ENCODE assay signal across 19 cellular contexts in the genomic region with DNA sequence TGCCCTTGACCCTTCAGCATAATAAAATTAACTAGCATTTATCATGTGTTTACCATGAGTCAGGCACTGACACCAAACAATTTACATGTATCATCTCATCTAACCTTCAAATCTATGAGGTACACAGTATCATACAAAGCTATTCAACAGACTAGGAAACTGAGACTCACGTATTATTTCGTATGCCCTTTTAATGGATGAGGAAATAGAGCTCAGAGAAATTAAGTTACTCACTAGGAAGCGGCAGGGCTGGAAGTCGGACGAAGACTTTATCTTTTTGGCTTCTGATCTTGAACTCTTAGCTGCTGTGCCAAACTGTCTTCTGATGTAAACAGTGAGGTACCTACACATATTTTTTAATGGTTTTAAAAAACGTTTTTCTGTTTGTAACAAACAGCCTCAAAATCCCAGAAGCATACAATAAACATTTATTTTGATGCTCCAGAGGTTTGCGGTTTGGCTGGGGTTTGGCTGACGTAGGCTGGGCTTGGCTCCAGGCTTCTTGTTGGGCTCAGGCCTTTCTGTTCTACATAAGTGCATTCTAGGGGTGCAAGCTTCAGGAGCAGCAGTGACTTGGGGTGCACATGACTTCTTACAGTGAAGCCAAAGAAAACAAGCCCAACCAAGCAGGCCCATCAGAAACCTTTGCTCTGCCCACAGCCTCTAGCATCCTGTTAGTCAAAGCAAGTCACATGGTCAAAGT.
A peak's percentile ranks its signal among the peaks of the same experiment; 100 is the strongest.
DNase-seq lines count a peak whose midpoint lies in the region; ATAC-seq and TF ChIP-seq lines count a peak whose summit lies in the region.
"Had no signal": no experiment of that assay in that cellular context is flagged by ENCODE, and none has a peak within 500 bp of the region (broad histone marks: within the 10 kb centered on the region; RNA-seq: fewer than 3 reads in every experiment).

No MANE protein-coding gene starts in this region.

- H2BK120ac ChIP-seq in mesenchymal stem cell (ENCODE audit: low read depth, low read length): no peak overlapping the region

- peak; percentile 40 for DNase-seq in Daoy (ENCODE audit: low read depth)
- peak; percentile 24 for DNase-seq in endodermal cell
- DNase-seq in left cardiac atrium: peak; percentile 36
- no peak for DNase-seq in mesenchymal stem cell
- DNase-seq in dorsolateral prefrontal cortex: no peak
- DNase-seq in tibial nerve (ENCODE audit: low spot score in 2 of 2): no peak
- no peak for DNase-seq in HuH-7 (ENCODE audit: low spot score)
- DNase-seq: Calu3; CD8-positive, alpha-beta memory T cell; DMS153; Karpas-422; NCI-H1694; NCI-H2081; NCI-H2171; NCI-H345; NCI-H524; Peyer's patch had no signal

- H2AK5ac ChIP-seq in mesenchymal stem cell (ENCODE audit: low read length, severe bottlenecking): no peak overlapping the region

- no peak overlapping the region for H3K4me3 Mint-ChIP-seq in endodermal cell
- H3K4me3 Mint-ChIP-seq: CD8-positive, alpha-beta memory T cell had no signal

- H3K27ac ChIP-seq in endodermal cell (ENCODE audit: low read depth, low read length) (no peak overlapping the region), mesenchymal stem cell (ENCODE audit: low read length, poor library complexity, severe bottlenecking) (no peak overlapping the region), dorsolateral prefrontal cortex (no peak overlapping the region), tibial nerve (no peak overlapping the region)
- H3K27ac ChIP-seq: C4-2B, Peyer's patch had no signal

- H3K9me3 Mint-ChIP-seq in endodermal cell: no peaks in the 10 kb centered on the region

- H3K4me1 Mint-ChIP-seq in endodermal cell: peaks cover 6% of the 10 kb centered on the region
- H3K4me1 Mint-ChIP-seq: CD8-positive, alpha-beta memory T cell had no signal

- H3K27me3 ChIP-seq in endodermal cell (ENCODE audit: control insufficient read depth, insufficient read depth, low read length, poor library complexity, severe bottlenecking) (peaks cover 10% of the 10 kb centered on the region), mesenchymal stem cell (ENCODE audit: control insufficient read depth in 1 of 2, insufficient read depth in 1 of 2, low read length in 2 of 2) (peaks cover 0 to 56% of the 10 kb centered on the region in 2 experiments), dorsolateral prefrontal cortex (peaks cover 0 to 18% (median 0%) of the 10 kb centered on the region in 45 donors), tibial nerve (no peaks in the 10 kb centered on the region)
- H3K27me3 ChIP-seq: Peyer's patch had no signal

- H2BK12ac ChIP-seq in mesenchymal stem cell (ENCODE audit: low read length in 2 of 2): no peak overlapping the region

- H3K27ac Mint-ChIP-seq in endodermal cell: no peak overlapping the region
- H3K27ac Mint-ChIP-seq: CD8-positive, alpha-beta memory T cell had no signal

- no peak overlapping the region for H3K4me2 ChIP-seq in mesenchymal stem cell (ENCODE audit: low read length, poor library complexity, severe bottlenecking)

- no peak for TF ChIP-seq POLR2A in tibial nerve (IDR thresholded peaks at IDR 0.05)

- H3K4ac ChIP-seq in mesenchymal stem cell (ENCODE audit: low read depth in 1 of 2, low read length in 2 of 2): no peak overlapping the region

- intact Hi-C loops in left cardiac atrium (cut with DNase I) (no loop called here), dorsolateral prefrontal cortex (cut with DNase I) (no loop called here)

- H3K4me1 ChIP-seq in endodermal cell (ENCODE audit: control insufficient read depth, insufficient read depth, low read length) (no peaks in the 10 kb centered on the region), mesenchymal stem cell (ENCODE audit: control insufficient read depth, insufficient read depth, low read depth, low read length) (no peaks in the 10 kb centered on the region), tibial nerve (no peaks in the 10 kb centered on the region)
- H3K4me1 ChIP-seq: Peyer's patch had no signal

- no peak overlapping the region for H2AFZ ChIP-seq in mesenchymal stem cell (ENCODE audit: low read depth, low read length)

- H3K18ac ChIP-seq in mesenchymal stem cell (ENCODE audit: low read depth in 1 of 2, low read length in 2 of 2): no peak overlapping the region

- H3K36me3 ChIP-seq in endodermal cell (ENCODE audit: control insufficient read depth, insufficient read depth, low read length) (no peaks in the 10 kb centered on the region), mesenchymal stem cell (ENCODE audit: control insufficient read depth in 1 of 2, insufficient read depth in 2 of 2, low read depth in 1 of 2, low read length in 2 of 2) (no peaks in the 10 kb centered on the region), tibial nerve (no peaks in the 10 kb centered on the region)
- H3K36me3 ChIP-seq: Peyer's patch had no signal

- no peak overlapping the region for H2BK15ac ChIP-seq in mesenchymal stem cell (ENCODE audit: low read depth, poor library complexity, severe bottlenecking)

- no peak overlapping the region for H4K91ac ChIP-seq in mesenchymal stem cell (ENCODE audit: low read length)

- no peak for TF ChIP-seq CTCF in endodermal cell (conservative IDR thresholded peaks at IDR 0.05)
- no peak for TF ChIP-seq CTCF in dorsolateral prefrontal cortex (IDR thresholded peaks at IDR 0.05 in 54 of 56, conservative IDR thresholded peaks at IDR 0.05 in 2 of 56; ENCODE audit: low read depth in 1 of 56, partially characterized antibody in 56 of 56)
- TF ChIP-seq CTCF in tibial nerve (IDR thresholded peaks at IDR 0.05): no peak

- H3K36me3 Mint-ChIP-seq in endodermal cell (ENCODE audit: low read depth): no peaks in the 10 kb centered on the region
- H3K36me3 Mint-ChIP-seq: CD8-positive, alpha-beta memory T cell had no signal

- 87 to 97% methylated on average over 7 to 8 of the region's 8 CpGs for WGBS in endodermal cell (ENCODE audit: insufficient coverage in 1 of 2, insufficient read length in 1 of 2), 2 experiments
- 87% methylated on average over 5 of the region's 8 CpGs for WGBS in mesenchymal stem cell
- 57 to 58% methylated on average over 8 of the region's 8 CpGs for WGBS in tibial nerve, 2 donors

- no peak overlapping the region for H3K4me3 ChIP-seq in endodermal cell (ENCODE audit: low read length)
- no peak overlapping the region for H3K4me3 ChIP-seq in mesenchymal stem cell (ENCODE audit: insufficient read depth in 1 of 2, low read depth in 1 of 2, low read length in 2 of 2)
- H3K4me3 ChIP-seq in dorsolateral prefrontal cortex: no peak overlapping the region
- H3K4me3 ChIP-seq in tibial nerve: no peak overlapping the region
- H3K4me3 ChIP-seq: Peyer's patch had no signal

- H3K79me1 ChIP-seq in mesenchymal stem cell (replicated peaks; ENCODE audit: low read length, poor library complexity, severe bottlenecking): no peaks in the 10 kb centered on the region

- no peak overlapping the region for H3K23ac ChIP-seq in mesenchymal stem cell (ENCODE audit: low read length in 2 of 2)

- H4K8ac ChIP-seq in mesenchymal stem cell (ENCODE audit: low read length): no peak overlapping the region

- H3K9me3 ChIP-seq in endodermal cell (ENCODE audit: control insufficient read depth, low read length) (no peaks in the 10 kb centered on the region), mesenchymal stem cell (ENCODE audit: control insufficient read depth, low read length) (no peaks in the 10 kb centered on the region), tibial nerve (peaks cover 0 to 12% (median 0%) of the 10 kb centered on the region in 4 donors)
- H3K9me3 ChIP-seq: Peyer's patch had no signal

- no peak overlapping the region for H2BK5ac ChIP-seq in mesenchymal stem cell (ENCODE audit: low read depth, low read length, poor library complexity, severe bottlenecking)

- H3K27me3 Mint-ChIP-seq in endodermal cell (ENCODE audit: insufficient read depth): peaks cover 17% of the 10 kb centered on the region

- H3K14ac ChIP-seq in mesenchymal stem cell (ENCODE audit: low read length in 2 of 2): no peak overlapping the region

- peak; percentile 48 to 51 for ATAC-seq in left cardiac atrium
- no peak for ATAC-seq in HG03095 (IDR thresholded peaks at IDR 0.05; ENCODE audit: unreplicated experiment)

- no peak for TF ChIP-seq EP300 in tibial nerve (IDR thresholded peaks at IDR 0.05)

- H3K9ac ChIP-seq in endodermal cell (ENCODE audit: extremely low read depth, low read length, poor library complexity, severe bottlenecking) (no peak overlapping the region), mesenchymal stem cell (ENCODE audit: low read length) (peak overlapping the region; percentile 6)

Comparison
In these comparisons a context has a peak if more than half of its experiments do, and no peak if none do; other contexts are left out.
1. DNase-seq: peak in Daoy (single experiment), endodermal cell (single experiment) and left cardiac atrium (single experiment); none in mesenchymal stem cell (single experiment), dorsolateral prefrontal cortex (0 of 10), tibial nerve (0 of 2) and HuH-7 (single experiment).